Comparison of ENCODE assay signal across 19 cellular contexts in genomic region chr10:84117683-84118394, GRCh38. TPM values are rescaled to one million over a fixed set of nuclear protein-coding genes. Genes with fewer than 3 reads are reported as not detected.
"Had no signal": no experiment of that assay in that cellular context is flagged by ENCODE, and none has a peak within 500 bp of the region (broad histone marks: within the 10 kb centered on the region; RNA-seq: fewer than 3 reads in every experiment).

No MANE protein-coding gene starts in this region.

- H3K27ac Mint-ChIP-seq: activated naive CD4-positive, alpha-beta T cell treated with anti-CD3 and anti-CD28 coated beads for 36 hours; activated T-helper 2 cell treated with anti-CD3 and anti-CD28 coated beads, Interferon-gamma antibody, Interleukin-2, Interleukin-4, amounts not matched to agents 10 μg/mL and 5 μg/mL and 100 μg/mL, durations not matched to agents 14 hours and 24 hours and 36 hours had no signal

- H3K27me3 ChIP-seq: esophagus squamous epithelium, tibial artery had no signal

- H3K9me3 ChIP-seq: esophagus squamous epithelium, lower lobe of right lung, tibial artery had no signal

- H3K27ac ChIP-seq: esophagus squamous epithelium, lower lobe of right lung, tibial artery, VCaP had no signal

- H3K4me1 ChIP-seq: esophagus squamous epithelium, lower lobe of right lung, tibial artery had no signal

- H3K4me3 ChIP-seq: esophagus squamous epithelium, lower lobe of right lung, tibial artery had no signal

- H3K36me3 ChIP-seq: esophagus squamous epithelium, lower lobe of right lung, tibial artery had no signal

- H3K9me3 Mint-ChIP-seq: activated naive CD4-positive, alpha-beta T cell treated with anti-CD3 and anti-CD28 coated beads for 36 hours; activated T-helper 2 cell treated with anti-CD3 and anti-CD28 coated beads, Interferon-gamma antibody, Interleukin-2, Interleukin-4, amounts not matched to agents 10 μg/mL and 5 μg/mL and 100 μg/mL, durations not matched to agents 14 hours and 24 hours and 36 hours had no signal

- ATAC-seq: left cardiac atrium, lower lobe of right lung had no signal

- H3K4me1 Mint-ChIP-seq: neural crest cell had no signal

- H3K4me3 Mint-ChIP-seq: activated naive CD4-positive, alpha-beta T cell treated with anti-CD3 and anti-CD28 coated beads for 36 hours; neural crest cell had no signal

- DNase-seq: activated CD4-positive, alpha-beta T cell treated with anti-CD3 and anti-CD28 coated beads for 1 hour; activated CD4-positive, alpha-beta T cell treated with anti-CD3 and anti-CD28 coated beads, Interleukin-2, amount 50 U/mL, for 4 hours; activated naive CD4-positive, alpha-beta T cell treated with anti-CD3 and anti-CD28 coated beads for 36 hours; activated T-cell treated with anti-CD3 and anti-CD28 coated beads for 4 hours; esophagus squamous epithelium; foreskin fibroblast; glutamatergic neuron; left cardiac atrium; lower lobe of right lung; midbrain; stimulated activated CD4-positive, alpha-beta T cell treated with anti-CD3 and anti-CD28 coated beads, Interleukin-2, amount 100 ng/mL, for 24 hours; T-helper 1 cell; tibial artery had no signal

RNA-seq across cellular contexts. Expression of gene GPR15LG, which starts 55.8 kb away (rescaled TPM):
- total RNA-seq: activated naive CD4-positive, alpha-beta T cell treated with anti-CD3 and anti-CD28 coated beads for 36 hours; activated T-helper 2 cell treated with anti-CD3 and anti-CD28 coated beads, Interferon-gamma antibody, Interleukin-2, Interleukin-4, amounts not matched to agents 10 μg/mL and 5 μg/mL and 100 μg/mL, durations not matched to agents 14 hours and 24 hours and 36 hours; left cardiac atrium; lower lobe of right lung; myocyte; neural crest cell; osteoblast; pulmonary artery endothelial cell had no signal
